In genomic region chr6:168127384-168127868, GRCh38 we compare ENCODE assay signal across 21 cellular contexts. TPM values are rescaled to one million over a fixed set of nuclear protein-coding genes. Genes with fewer than 3 reads are reported as not detected.
"Had no signal": no experiment of that assay in that cellular context is flagged by ENCODE, and none has a peak within 500 bp of the region (broad histone marks: within the 10 kb centered on the region; RNA-seq: fewer than 3 reads in every experiment).

No MANE protein-coding gene starts in this region.

- H3K27ac ChIP-seq: brain microvascular endothelial cell, gastrocnemius medialis, pancreas, tibial nerve, vagina had no signal

- DNase-seq: activated CD4-positive, alpha-beta T cell treated with anti-CD3 and anti-CD28 coated beads, Interleukin-2, amount 10 ng/mL, durations not matched to agents 7 days and 5 days; activated naive CD4-positive, alpha-beta T cell; activated naive CD8-positive, alpha-beta T cell treated with anti-CD3 and anti-CD28 coated beads, Interleukin-2, amount 10 ng/mL, durations not matched to agents 7 days and 5 days; activated T-cell treated with anti-CD3 and anti-CD28 coated beads for 4 hours; brain microvascular endothelial cell; cerebellar nuclear complex; dermis blood vessel endothelial cell; gastrocnemius medialis; pancreas; retina; stimulated activated CD4-positive, alpha-beta T cell treated with anti-CD3 and anti-CD28 coated beads, Interleukin-4, amount 100 ng/mL, for 1 hour; stimulated activated naive CD4-positive, alpha-beta T cell; SW 1271 had no signal

- ATAC-seq: gastrocnemius medialis, pancreas had no signal

- H3K4me1 ChIP-seq: pancreas had no signal

- H3K36me3 ChIP-seq: brain microvascular endothelial cell, gastrocnemius medialis, pancreas, tibial nerve, vagina had no signal

- H3K27me3 ChIP-seq: brain microvascular endothelial cell, gastrocnemius medialis, pancreas, tibial nerve, vagina had no signal

- H3K9me3 ChIP-seq: gastrocnemius medialis, pancreas, tibial nerve, vagina had no signal

- H3K4me3 ChIP-seq: gastrocnemius medialis, pancreas, tibial nerve, vagina had no signal

RNA-seq across cellular contexts. Expression of gene FRMD1, which starts 48.4 kb away (rescaled TPM):
- total RNA-seq: activated CD4-positive, alpha-beta T cell treated with anti-CD3 and anti-CD28 coated beads, Interleukin-2, amount 10 ng/mL, durations not matched to agents 7 days and 5 days; activated CD8-positive, alpha-beta memory T cell treated with anti-CD3 and anti-CD28 coated beads for 36 hours; activated naive CD8-positive, alpha-beta T cell treated with anti-CD3 and anti-CD28 coated beads, Interleukin-2, amount 10 ng/mL, durations not matched to agents 7 days and 5 days; dermis blood vessel endothelial cell; epithelial cell of proximal tubule; neural crest cell; pancreas; skeletal muscle tissue; T-helper 2 cell treated with Interferon-gamma antibody and Interleukin-4, amounts not matched to agents 100 ng/mL and 5 ng/mL, for 36 hours; vagina had no signal
- polyA plus RNA-seq: keratinocyte had no signal
